In the genomic region with DNA sequence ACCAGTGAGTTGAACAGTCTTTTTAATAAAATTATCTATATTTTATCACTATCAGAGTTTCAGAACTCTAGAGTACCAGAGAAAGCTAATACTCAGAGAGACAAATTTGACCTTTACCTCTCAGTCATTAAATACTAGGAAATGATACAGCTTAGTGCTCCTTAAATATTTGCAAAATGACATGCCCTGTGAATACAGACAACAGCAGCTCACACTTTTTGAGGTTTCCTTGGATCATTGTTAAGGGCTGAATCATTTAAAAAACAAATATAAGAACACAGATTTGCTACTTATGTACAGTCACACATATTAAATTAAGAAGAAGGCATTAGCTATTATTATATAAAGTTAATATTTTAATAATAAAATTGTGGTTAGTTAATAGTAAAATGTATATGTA, we compare ENCODE assay signal across 13 cellular contexts.
DNase-seq lines count a peak whose midpoint lies in the region; ATAC-seq and TF ChIP-seq lines count a peak whose summit lies in the region.
"Had no signal": no experiment of that assay in that cellular context is flagged by ENCODE, and none has a peak within 500 bp of the region (broad histone marks: within the 10 kb centered on the region; RNA-seq: fewer than 3 reads in every experiment).

No MANE protein-coding gene starts in this region.

- H3K4me3 ChIP-seq in choroid plexus epithelial cell (ENCODE audit: low read depth, low read length) = no peak overlapping the region

- DNase-seq in DMS53 (lab: John Stamatoyannopoulos, UW) = peak; percentile 68
- DNase-seq in NCI-H226 = peak; percentile 5
- DNase-seq in choroid plexus epithelial cell (ENCODE audit: low read depth) = peak; percentile 61
- peak; percentile 46 for DNase-seq in kidney glomerular epithelial cell (lab: John Stamatoyannopoulos, UW)
- DNase-seq in epidermal melanocyte (ENCODE audit: insufficient read length, low spot score) = no peak
- no peak for DNase-seq in stimulated activated naive CD8-positive, alpha-beta T cell treated with anti-CD3 and anti-CD28 coated beads, Interleukin-15, Interleukin-2, amounts not matched to agents 100 U/mL and 50 U/mL, for 24 hours
- DNase-seq in C1 segment of cervical spinal cord (lab: John Stamatoyannopoulos, UW) = no peak
- DNase-seq: Karpas-422, NCI-H1417 treated with DMSO at 0.1 percent for 48 hours, NCI-H2029, NCI-H2171 treated with DMSO at 0.1 percent for 48 hours, NCI-H510A treated with DMSO at 0.1 percent for 48 hours had no signal

- no peak for TF ChIP-seq CTCF in choroid plexus epithelial cell (conservative IDR thresholded peaks at IDR 0.05; ENCODE audit: low read depth, low read length)

- ATAC-seq in GM21447 (IDR thresholded peaks at IDR 0.05; ENCODE audit: unreplicated experiment) = no peak
- no peak for ATAC-seq in stimulated activated naive CD8-positive, alpha-beta T cell treated with anti-CD3 and anti-CD28 coated beads, Interleukin-15, Interleukin-2, amounts not matched to agents 100 U/mL and 50 U/mL, for 24 hours

Comparison
In these comparisons a context has a peak if more than half of its experiments do, and no peak if none do; other contexts are left out.
1. DNase-seq: peak in DMS53 (single experiment), NCI-H226 (single experiment), choroid plexus epithelial cell (single experiment) and kidney glomerular epithelial cell (single experiment); none in epidermal melanocyte (single experiment), stimulated activated naive CD8-positive, alpha-beta T cell treated with anti-CD3 and anti-CD28 coated beads, Interleukin-15, Interleukin-2, amounts not matched to agents 100 U/mL and 50 U/mL, for 24 hours (single experiment) and C1 segment of cervical spinal cord (0 of 14).